21 cellular contexts compared by ENCODE assay signal in the genomic region with DNA sequence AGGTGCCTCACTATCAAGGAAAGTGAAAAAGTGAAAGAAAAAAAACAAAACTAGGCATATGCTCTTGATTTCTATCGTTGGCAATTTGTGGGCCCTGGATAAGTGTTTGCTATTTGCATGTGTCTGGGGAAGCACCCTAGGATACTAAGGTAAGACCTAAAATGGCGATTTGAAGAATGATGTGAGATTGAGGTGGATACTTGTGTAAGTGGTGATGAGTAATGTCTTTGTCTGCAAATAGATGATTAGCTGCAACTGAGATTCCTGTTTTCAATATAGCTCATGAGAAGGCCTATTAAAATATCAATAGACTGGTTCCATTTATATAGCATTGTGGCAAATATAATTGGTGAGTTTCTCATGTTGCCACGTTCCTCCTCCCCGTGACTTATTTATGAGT.
A peak's percentile ranks its signal among the peaks of the same experiment; 100 is the strongest.
DNase-seq lines count a peak whose midpoint lies in the region; ATAC-seq and TF ChIP-seq lines count a peak whose summit lies in the region.
"Had no signal": no experiment of that assay in that cellular context is flagged by ENCODE, and none has a peak within 500 bp of the region (broad histone marks: within the 10 kb centered on the region; RNA-seq: fewer than 3 reads in every experiment).

No MANE protein-coding gene starts in this region.

- H3K9me3 Mint-ChIP-seq in MCF 10A (ENCODE audit: unreplicated experiment): no peaks in the 10 kb centered on the region
- H3K9me3 Mint-ChIP-seq in stimulated activated effector memory CD8-positive, alpha-beta T cell treated with anti-CD3 and anti-CD28 coated beads, Interleukin-12 subunit alpha, Interleukin-12 subunit beta, amount 100 ng/mL, for 72 hours: no peaks in the 10 kb centered on the region
- H3K9me3 Mint-ChIP-seq: activated naive CD8-positive, alpha-beta T cell treated with anti-CD3 and anti-CD28 coated beads, Interleukin-2, amount 50 U/mL, for 24 hours; activated T-helper 2 cell treated with anti-CD3 and anti-CD28 coated beads, Interferon-gamma antibody, Interleukin-2, Interleukin-4, amounts not matched to agents 10 μg/mL and 5 μg/mL and 100 μg/mL, durations not matched to agents 14 hours and 24 hours and 36 hours; neural crest cell had no signal

- no peak overlapping the region for H3K27ac ChIP-seq in breast epithelium
- H3K27ac ChIP-seq: epithelial cell of prostate, uterus had no signal

- H3K27ac Mint-ChIP-seq in MCF 10A (ENCODE audit: low read depth, unreplicated experiment): no peak overlapping the region
- no peak overlapping the region for H3K27ac Mint-ChIP-seq in stimulated activated effector memory CD8-positive, alpha-beta T cell treated with anti-CD3 and anti-CD28 coated beads, Interleukin-12 subunit alpha, Interleukin-12 subunit beta, amount 100 ng/mL, for 72 hours
- H3K27ac Mint-ChIP-seq: activated naive CD8-positive, alpha-beta T cell treated with anti-CD3 and anti-CD28 coated beads, Interleukin-2, amount 50 U/mL, for 24 hours; activated T-helper 2 cell treated with anti-CD3 and anti-CD28 coated beads, Interferon-gamma antibody, Interleukin-2, Interleukin-4, amounts not matched to agents 10 μg/mL and 5 μg/mL and 100 μg/mL, durations not matched to agents 14 hours and 24 hours and 36 hours had no signal

- H3K9me3 ChIP-seq in breast epithelium (no peaks in the 10 kb centered on the region), MG63 (no peaks in the 10 kb centered on the region)
- H3K9me3 ChIP-seq: uterus had no signal

- ATAC-seq in HG03354 (IDR thresholded peaks at IDR 0.05; ENCODE audit: poor library complexity, severe bottlenecking, unreplicated experiment) (no peak), GM19467 (IDR thresholded peaks at IDR 0.05; ENCODE audit: unreplicated experiment) (no peak)
- no peak for ATAC-seq in stimulated activated effector memory CD8-positive, alpha-beta T cell treated with anti-CD3 and anti-CD28 coated beads, Interleukin-12 subunit alpha, Interleukin-12 subunit beta, amount 100 ng/mL, for 72 hours
- ATAC-seq: activated naive CD8-positive, alpha-beta T cell treated with anti-CD3 and anti-CD28 coated beads, Interleukin-2, amount 50 U/mL, for 24 hours; HepG2; left colon had no signal

- H3K27me3 Mint-ChIP-seq in MCF 10A (ENCODE audit: insufficient read depth, unreplicated experiment): peaks cover 18% of the 10 kb centered on the region

- TF ChIP-seq POLR2A in breast epithelium (IDR thresholded peaks at IDR 0.05): no peak

- no peaks in the 10 kb centered on the region for H3K4me1 Mint-ChIP-seq in MCF 10A (ENCODE audit: insufficient read depth, unreplicated experiment)
- H3K4me1 Mint-ChIP-seq in stimulated activated effector memory CD8-positive, alpha-beta T cell treated with anti-CD3 and anti-CD28 coated beads, Interleukin-12 subunit alpha, Interleukin-12 subunit beta, amount 100 ng/mL, for 72 hours: no peaks in the 10 kb centered on the region
- H3K4me1 Mint-ChIP-seq: activated naive CD8-positive, alpha-beta T cell treated with anti-CD3 and anti-CD28 coated beads, Interleukin-2, amount 50 U/mL, for 24 hours had no signal

- POLR2A ChIA-PET in MCF 10A (lab: Yijun Ruan, JAX): interaction anchor here (0.7 kb wide), 1 partner anchor 14 kb away, joined by 6 read pairs; no protein-coding TSS in a partner anchor

- no peak overlapping the region for H3K4me3 Mint-ChIP-seq in MCF 10A (ENCODE audit: unreplicated experiment)
- no peak overlapping the region for H3K4me3 Mint-ChIP-seq in stimulated activated effector memory CD8-positive, alpha-beta T cell treated with anti-CD3 and anti-CD28 coated beads, Interleukin-12 subunit alpha, Interleukin-12 subunit beta, amount 100 ng/mL, for 72 hours
- H3K4me3 Mint-ChIP-seq: activated naive CD8-positive, alpha-beta T cell treated with anti-CD3 and anti-CD28 coated beads, Interleukin-2, amount 50 U/mL, for 24 hours; neural crest cell had no signal

- CTCF ChIA-PET in MCF 10A (lab: Yijun Ruan, JAX): interaction anchor here (1.0 kb wide), 1 partner anchor 35 kb away, joined by 6 read pairs; no protein-coding TSS in a partner anchor

- TF ChIP-seq CTCF in MCF 10A (IDR thresholded peaks at IDR 0.05; ENCODE audit: unreplicated experiment) (no peak), breast epithelium (IDR thresholded peaks at IDR 0.05) (no peak)

- H3K4me3 ChIP-seq in breast epithelium (no peak overlapping the region), MG63 (no peak overlapping the region)
- H3K4me3 ChIP-seq: uterus had no signal

- H3K36me3 ChIP-seq in breast epithelium (no peaks in the 10 kb centered on the region), MG63 (no peaks in the 10 kb centered on the region)
- H3K36me3 ChIP-seq: uterus had no signal

- H3K27me3 ChIP-seq in breast epithelium (no peaks in the 10 kb centered on the region), MG63 (no peaks in the 10 kb centered on the region; the same call in 1 of the 2 replicates)
- H3K27me3 ChIP-seq: uterus had no signal

- no peaks in the 10 kb centered on the region for H3K4me1 ChIP-seq in breast epithelium
- H3K4me1 ChIP-seq: uterus had no signal

- TSS peak; percentile 99 for BruUV-seq in MCF 10A (replicated peaks; lab: Mats Ljungman, UMichigan)

- DNase-seq in MCF 10A (ENCODE audit: unreplicated experiment): no peak
- no peak for DNase-seq in breast epithelium (ENCODE audit: low spot score in 2 of 2)
- peak; percentile 21 for DNase-seq in NCI-H1694 (lab: John Stamatoyannopoulos, UW)
- peak; percentile 9 for DNase-seq in SW480 (ENCODE audit: low spot score)
- DNase-seq in MG63: no peak
- DNase-seq in stimulated activated effector memory CD8-positive, alpha-beta T cell treated with anti-CD3 and anti-CD28 coated beads, Interleukin-12 subunit alpha, Interleukin-12 subunit beta, amount 100 ng/mL, for 72 hours (ENCODE audit: low spot score in 2 of 2): no peak
- DNase-seq: activated CD4-positive, CD25-positive, alpha-beta regulatory T cell treated with anti-CD3 and anti-CD28 coated beads, Interleukin-2, amount 50 U/mL, for 72 hours; activated naive CD8-positive, alpha-beta T cell treated with anti-CD3 and anti-CD28 coated beads, Interleukin-2, amount 50 U/mL, for 24 hours; GDM1; left colon; SIG-M5; small intestine; stimulated activated CD4-positive, alpha-beta T cell treated with anti-CD3 and anti-CD28 coated beads, Interleukin-4, amount 100 ng/mL, for 1 hour; substantia nigra; uterus had no signal

- intact Hi-C loops in MCF 10A (cut with micrococcal nuclease) (no loop called here), breast epithelium (cut with DNase I; ENCODE audit: low total_unique reads) (loop anchor here (10.0 kb wide), 1 partner anchor 734 kb away; no protein-coding TSS in a partner anchor)

- no peaks in the 10 kb centered on the region for H3K36me3 Mint-ChIP-seq in MCF 10A (ENCODE audit: insufficient read depth, unreplicated experiment)
- H3K36me3 Mint-ChIP-seq in stimulated activated effector memory CD8-positive, alpha-beta T cell treated with anti-CD3 and anti-CD28 coated beads, Interleukin-12 subunit alpha, Interleukin-12 subunit beta, amount 100 ng/mL, for 72 hours: no peaks in the 10 kb centered on the region

Comparison
In these comparisons a context has a peak if more than half of its experiments do, and no peak if none do; other contexts are left out.
1. DNase-seq: peak in NCI-H1694 (single experiment) and SW480 (single experiment); none in MCF 10A (single experiment), breast epithelium (0 of 2), MG63 (single experiment) and stimulated activated effector memory CD8-positive, alpha-beta T cell treated with anti-CD3 and anti-CD28 coated beads, Interleukin-12 subunit alpha, Interleukin-12 subunit beta, amount 100 ng/mL, for 72 hours (0 of 2).